Comparison of ENCODE assay signal across 34 cellular contexts in genomic region chr14:85701116-85701515, GRCh38.
"Had no signal": no experiment of that assay in that cellular context is flagged by ENCODE, and none has a peak within 500 bp of the region (broad histone marks: within the 10 kb centered on the region; RNA-seq: fewer than 3 reads in every experiment).

No MANE protein-coding gene starts in this region.

- H3K27me3 Mint-ChIP-seq: activated CD4-positive, alpha-beta memory T cell treated with anti-CD3 and anti-CD28 coated beads, Interleukin-2, amount 10 ng/mL, durations not matched to agents 7 days and 5 days; activated CD4-positive, alpha-beta T cell treated with anti-CD3 and anti-CD28 coated beads for 36 hours; activated CD4-positive, alpha-beta T cell treated with anti-CD3 and anti-CD28 coated beads, Interleukin-2, amount 10 ng/mL, durations not matched to agents 24 days and 14 days; activated naive CD4-positive, alpha-beta T cell treated with anti-CD3 and anti-CD28 coated beads, Interleukin-2, amount 10 ng/mL, durations not matched to agents 7 days and 5 days; activated naive CD8-positive, alpha-beta T cell treated with anti-CD3 and anti-CD28 coated beads, Interleukin-2, amount 10 ng/mL, durations not matched to agents 7 days and 5 days; activated T-cell treated with anti-CD3 and anti-CD28 coated beads, Interleukin-2, amount 50 U/mL, for 24 hours; brain; effector memory CD8-positive, alpha-beta T cell; T-helper 17 cell had no signal

- H3K4me3 ChIP-seq: ascending aorta, breast epithelium, cardiac muscle cell, colonic mucosa, dorsolateral prefrontal cortex, esophagus muscularis mucosa, gastrocnemius medialis, heart left ventricle had no signal

- H3K27me3 ChIP-seq: ascending aorta, breast epithelium, cardiac muscle cell, colonic mucosa, dorsolateral prefrontal cortex, esophagus muscularis mucosa, foreskin keratinocyte, gastrocnemius medialis, heart left ventricle had no signal

- H3K36me3 Mint-ChIP-seq: activated naive CD4-positive, alpha-beta T cell treated with anti-CD3 and anti-CD28 coated beads, Interleukin-2, amount 10 ng/mL, durations not matched to agents 7 days and 5 days; activated naive CD4-positive, alpha-beta T cell treated with anti-CD3 and anti-CD28 coated beads, Interleukin-2, amount 50 U/mL, for 72 hours; activated naive CD8-positive, alpha-beta T cell treated with anti-CD3 and anti-CD28 coated beads, Interleukin-2, amount 10 ng/mL, durations not matched to agents 7 days and 5 days; brain had no signal

- H3K9me3 Mint-ChIP-seq: activated T-cell treated with anti-CD3 and anti-CD28 coated beads, Interleukin-2, amount 50 U/mL, for 24 hours had no signal

- H3K4me1 Mint-ChIP-seq: activated CD4-positive, alpha-beta memory T cell treated with anti-CD3 and anti-CD28 coated beads, Interleukin-2, amount 10 ng/mL, durations not matched to agents 7 days and 5 days; activated CD4-positive, alpha-beta T cell treated with anti-CD3 and anti-CD28 coated beads for 36 hours; activated CD4-positive, alpha-beta T cell treated with anti-CD3 and anti-CD28 coated beads, Interleukin-2, amount 10 ng/mL, durations not matched to agents 24 days and 14 days; activated naive CD4-positive, alpha-beta T cell treated with anti-CD3 and anti-CD28 coated beads, Interleukin-2, amount 10 ng/mL, durations not matched to agents 7 days and 5 days; activated naive CD8-positive, alpha-beta T cell treated with anti-CD3 and anti-CD28 coated beads, Interleukin-2, amount 10 ng/mL, durations not matched to agents 7 days and 5 days; T-helper 17 cell had no signal

- H3K4me1 ChIP-seq: ascending aorta, breast epithelium, colonic mucosa, esophagus muscularis mucosa, heart left ventricle had no signal

- H3K27ac ChIP-seq: ascending aorta, breast epithelium, cardiac muscle cell, colonic mucosa, dorsolateral prefrontal cortex, esophagus muscularis mucosa, foreskin keratinocyte, heart left ventricle had no signal

- DNase-seq: activated CD4-positive, alpha-beta memory T cell treated with anti-CD3 and anti-CD28 coated beads, Interleukin-2, amount 10 ng/mL, durations not matched to agents 7 days and 5 days; activated CD4-positive, alpha-beta T cell treated with anti-CD3 and anti-CD28 coated beads for 36 hours; activated CD4-positive, alpha-beta T cell treated with anti-CD3 and anti-CD28 coated beads, Interleukin-2, amount 10 ng/mL, durations not matched to agents 24 days and 14 days; activated CD4-positive, CD25-positive, alpha-beta regulatory T cell; activated CD4-positive, CD25-positive, alpha-beta regulatory T cell treated with anti-CD3 and anti-CD28 coated beads, Interleukin-2, amount 50 U/mL, for 72 hours; activated CD8-positive, alpha-beta memory T cell treated with anti-CD3 and anti-CD28 coated beads, Interleukin-2, amount 50 U/mL, for 48 hours; activated gamma-delta T cell; activated naive CD4-positive, alpha-beta T cell; activated naive CD4-positive, alpha-beta T cell treated with anti-CD3 and anti-CD28 coated beads, Interleukin-2, amount 10 ng/mL, durations not matched to agents 7 days and 5 days; activated naive CD8-positive, alpha-beta T cell treated with anti-CD3 and anti-CD28 coated beads, Interleukin-2, amount 10 ng/mL, durations not matched to agents 7 days and 5 days; activated T-cell treated with anti-CD3 and anti-CD28 coated beads for 4 hours; activated T-cell treated with anti-CD3 and anti-CD28 coated beads, Interleukin-2, amount 50 U/mL, for 24 hours; activated T-cell treated with anti-CD3 and anti-CD28 coated beads, Interleukin-2, amount 50 U/mL, for 72 hours; central memory CD4-positive, alpha-beta T cell; cerebellar nuclear complex; colonic mucosa; dorsolateral prefrontal cortex; effector memory CD8-positive, alpha-beta T cell; erythroblast; gastrocnemius medialis; glutamatergic neuron; heart left ventricle; T-helper 1 cell; T-helper 17 cell; T1000 had no signal

- H3K36me3 ChIP-seq: ascending aorta, breast epithelium, cardiac muscle cell, colonic mucosa, esophagus muscularis mucosa, gastrocnemius medialis, heart left ventricle had no signal

- ATAC-seq: activated CD4-positive, alpha-beta T cell treated with anti-CD3 and anti-CD28 coated beads for 36 hours; activated naive CD4-positive, alpha-beta T cell treated with anti-CD3 and anti-CD28 coated beads, Interleukin-2, amount 50 U/mL, for 72 hours; activated T-cell treated with anti-CD3 and anti-CD28 coated beads, Interleukin-2, amount 50 U/mL, for 72 hours; effector memory CD8-positive, alpha-beta T cell; heart left ventricle; T-helper 17 cell had no signal

- H3K27ac Mint-ChIP-seq: activated CD4-positive, alpha-beta memory T cell treated with anti-CD3 and anti-CD28 coated beads, Interleukin-2, amount 10 ng/mL, durations not matched to agents 7 days and 5 days; activated CD4-positive, alpha-beta T cell treated with anti-CD3 and anti-CD28 coated beads for 36 hours; activated CD4-positive, alpha-beta T cell treated with anti-CD3 and anti-CD28 coated beads, Interleukin-2, amount 10 ng/mL, durations not matched to agents 24 days and 14 days; activated naive CD4-positive, alpha-beta T cell treated with anti-CD3 and anti-CD28 coated beads, Interleukin-2, amount 10 ng/mL, durations not matched to agents 7 days and 5 days; activated naive CD4-positive, alpha-beta T cell treated with anti-CD3 and anti-CD28 coated beads, Interleukin-2, amount 50 U/mL, for 72 hours; activated naive CD8-positive, alpha-beta T cell treated with anti-CD3 and anti-CD28 coated beads, Interleukin-2, amount 10 ng/mL, durations not matched to agents 7 days and 5 days; activated T-cell treated with anti-CD3 and anti-CD28 coated beads, Interleukin-2, amount 50 U/mL, for 24 hours; activated T-cell treated with anti-CD3 and anti-CD28 coated beads, Interleukin-2, amount 50 U/mL, for 72 hours; dendritic cell treated with granulocyte-macrophage colony-stimulating factor and Interleukin-4, amounts not matched to agents 40 ng/mL and 50 ng/mL, for 4 days; effector memory CD8-positive, alpha-beta T cell; T-helper 17 cell; T-helper 2 cell treated with Interferon-gamma antibody and Interleukin-4, amounts not matched to agents 5 μg/mL and 100 μg/mL, for 36 hours had no signal

- H3K4me3 Mint-ChIP-seq: activated CD4-positive, alpha-beta memory T cell treated with anti-CD3 and anti-CD28 coated beads, Interleukin-2, amount 10 ng/mL, durations not matched to agents 7 days and 5 days; activated CD4-positive, alpha-beta T cell treated with anti-CD3 and anti-CD28 coated beads for 36 hours; activated CD4-positive, alpha-beta T cell treated with anti-CD3 and anti-CD28 coated beads, Interleukin-2, amount 10 ng/mL, durations not matched to agents 24 days and 14 days; activated naive CD4-positive, alpha-beta T cell treated with anti-CD3 and anti-CD28 coated beads, Interleukin-2, amount 10 ng/mL, durations not matched to agents 7 days and 5 days; activated naive CD8-positive, alpha-beta T cell treated with anti-CD3 and anti-CD28 coated beads, Interleukin-2, amount 10 ng/mL, durations not matched to agents 7 days and 5 days; activated T-cell treated with anti-CD3 and anti-CD28 coated beads, Interleukin-2, amount 50 U/mL, for 24 hours; activated T-cell treated with anti-CD3 and anti-CD28 coated beads, Interleukin-2, amount 50 U/mL, for 72 hours; brain; dendritic cell treated with granulocyte-macrophage colony-stimulating factor and Interleukin-4, amounts not matched to agents 40 ng/mL and 50 ng/mL, for 4 days; effector memory CD8-positive, alpha-beta T cell; T-helper 17 cell; T-helper 2 cell treated with Interferon-gamma antibody and Interleukin-4, amounts not matched to agents 5 μg/mL and 100 μg/mL, for 36 hours had no signal

- H3K9me3 ChIP-seq: ascending aorta, breast epithelium, colonic mucosa, esophagus muscularis mucosa, gastrocnemius medialis, heart left ventricle had no signal
